In genomic region chrX:115560978-115561604, GRCh38 we compare ENCODE assay signal across 8 cellular contexts. TPM values are rescaled to one million over a fixed set of nuclear protein-coding genes. Genes with fewer than 3 reads are reported as not detected.
DNase-seq lines count a peak whose midpoint lies in the region; ATAC-seq and TF ChIP-seq lines count a peak whose summit lies in the region.

Gene PLS3 (plus strand): TSS chrX:115561174. CDS start chrX:115610251, 49,077 bp downstream.

- H3K36me3 ChIP-seq in CD4-positive, CD25-positive, alpha-beta regulatory T cell (ENCODE audit: control insufficient read depth, insufficient read depth, low read length), result no peaks in the 10 kb centered on the region
- H3K36me3 ChIP-seq in esophagus squamous epithelium, result no peaks in the 10 kb centered on the region
- H3K36me3 ChIP-seq in tibial artery, result no peaks in the 10 kb centered on the region

- H3K27me3 ChIP-seq in CD4-positive, CD25-positive, alpha-beta regulatory T cell (ENCODE audit: control insufficient read depth, insufficient read depth, low read length), result peaks cover 6% of the 10 kb centered on the region
- H3K27me3 ChIP-seq in esophagus squamous epithelium, result peaks cover 0 to 3% (median 0%) of the 10 kb centered on the region in 4 donors
- no peaks in the 10 kb centered on the region for H3K27me3 ChIP-seq in tibial artery

- peak in 1 of 3 donors; percentile 2 for DNase-seq in CD4-positive, CD25-positive, alpha-beta regulatory T cell
- DNase-seq in KBM-7 (peak; percentile 86), esophagus squamous epithelium (lab: John Stamatoyannopoulos, UW) (peak; percentile 2), midbrain (lab: John Stamatoyannopoulos, UW) (peak; percentile 64), tibial artery (peak; percentile 82 to 94)

- H3K9me3 ChIP-seq in CD4-positive, CD25-positive, alpha-beta regulatory T cell (ENCODE audit: control insufficient read depth in 2 of 2, low read length in 2 of 2), result no peaks in the 10 kb centered on the region
- H3K9me3 ChIP-seq in esophagus squamous epithelium (no peaks in the 10 kb centered on the region), tibial artery (no peaks in the 10 kb centered on the region)

- H3K27ac Mint-ChIP-seq in CD4-positive, CD25-positive, alpha-beta regulatory T cell, result peak within 1 kb of the TSS in 1 of 3 donors; percentile 46

- H3K27me3 Mint-ChIP-seq in CD4-positive, CD25-positive, alpha-beta regulatory T cell, result peaks cover 5% of the 10 kb centered on the region

- no peaks in the 10 kb centered on the region for H3K9me3 Mint-ChIP-seq in CD4-positive, CD25-positive, alpha-beta regulatory T cell

- H3K4me3 Mint-ChIP-seq in CD4-positive, CD25-positive, alpha-beta regulatory T cell, result peak within 1 kb of the TSS; percentile 5 to 66 (median 46)

- 0 to 39% methylated on average over 3 to 15 of the region's 40 CpGs for WGBS in esophagus squamous epithelium, 2 donors

- no peak for ATAC-seq in CD4-positive, CD25-positive, alpha-beta regulatory T cell (ENCODE audit: low read depth in 2 of 2)
- ATAC-seq in GM19372 (IDR thresholded peaks at IDR 0.05; ENCODE audit: low read depth, unreplicated experiment), result peak; percentile 60
- ATAC-seq in GM18517 (IDR thresholded peaks at IDR 0.05; ENCODE audit: unreplicated experiment), result no peak

- H3K4me1 ChIP-seq in CD4-positive, CD25-positive, alpha-beta regulatory T cell (ENCODE audit: control insufficient read depth, insufficient read depth, low read length, poor library complexity, severe bottlenecking), result peaks cover 8% of the 10 kb centered on the region
- peaks cover 0 to 36% (median 3%) of the 10 kb centered on the region in 3 donors for H3K4me1 ChIP-seq in esophagus squamous epithelium
- H3K4me1 ChIP-seq in tibial artery, result peaks cover 0 to 7% (median 2%) of the 10 kb centered on the region in 4 donors

- in situ Hi-C loops in KBM-7 (cut with MboI; ENCODE audit: low pct_unique_long_range_greater_than_20kb, low sequenced_read_pairs), result no loop called here

- intact Hi-C loops in esophagus squamous epithelium (cut with DNase I), result no loop called here
- intact Hi-C loops in tibial artery (cut with DNase I; ENCODE audit: low total_unique reads), result no loop called here

- H3K4me1 Mint-ChIP-seq in CD4-positive, CD25-positive, alpha-beta regulatory T cell, result no peaks in the 10 kb centered on the region

- H3K36me3 Mint-ChIP-seq in CD4-positive, CD25-positive, alpha-beta regulatory T cell, result no peaks in the 10 kb centered on the region

- H3K4me3 ChIP-seq in CD4-positive, CD25-positive, alpha-beta regulatory T cell (ENCODE audit: low read depth, low read length), result no peak within 1 kb of the TSS
- H3K4me3 ChIP-seq in esophagus squamous epithelium (peak within 1 kb of the TSS; percentile 55 to 73 (median 62)), tibial artery (peak within 1 kb of the TSS; percentile 78 to 84)

- peak in 2 of 4 donors; percentile 51 to 58 for TF ChIP-seq POLR2A in esophagus squamous epithelium (IDR thresholded peaks at IDR 0.05)

- no peak for TF ChIP-seq CTCF in VCaP (conservative IDR thresholded peaks at IDR 0.05)
- no peak for TF ChIP-seq CTCF in esophagus squamous epithelium (IDR thresholded peaks at IDR 0.05)
- no peak for TF ChIP-seq CTCF in tibial artery (IDR thresholded peaks at IDR 0.05)

- H3K27ac ChIP-seq in CD4-positive, CD25-positive, alpha-beta regulatory T cell (ENCODE audit: insufficient read depth, low read length, poor library complexity, severe bottlenecking), result no peak within 1 kb of the TSS
- H3K27ac ChIP-seq in VCaP (peak within 1 kb of the TSS; percentile 42), esophagus squamous epithelium (peak within 1 kb of the TSS; percentile 87 to 90 (median 89)), tibial artery (peak within 1 kb of the TSS; percentile 93 to 95)

RNA-seq across cellular contexts. Expression of gene PLS3, which starts in this region (rescaled TPM):
- 1.5 TPM for total RNA-seq in CD4-positive, CD25-positive, alpha-beta regulatory T cell
- 1 to 10 TPM; 1.3 to 5.3 (median 3.5) TPM for polyA plus RNA-seq in CD4-positive, CD25-positive, alpha-beta regulatory T cell
- total RNA-seq in esophagus squamous epithelium, result 100 to 1,000 TPM; 142 to 196 (median 149) TPM

Comparison
In these comparisons a context has a peak if more than half of its experiments do, and no peak if none do; other contexts are left out.
1. RNA of gene PLS3 (total RNA-seq): 142 to 196 TPM in esophagus squamous epithelium; 1.5 TPM in CD4-positive, CD25-positive, alpha-beta regulatory T cell (single experiment); every median in the first group is over 10 times any median in the second.